8 cellular contexts compared by ENCODE assay signal in the genomic region with DNA sequence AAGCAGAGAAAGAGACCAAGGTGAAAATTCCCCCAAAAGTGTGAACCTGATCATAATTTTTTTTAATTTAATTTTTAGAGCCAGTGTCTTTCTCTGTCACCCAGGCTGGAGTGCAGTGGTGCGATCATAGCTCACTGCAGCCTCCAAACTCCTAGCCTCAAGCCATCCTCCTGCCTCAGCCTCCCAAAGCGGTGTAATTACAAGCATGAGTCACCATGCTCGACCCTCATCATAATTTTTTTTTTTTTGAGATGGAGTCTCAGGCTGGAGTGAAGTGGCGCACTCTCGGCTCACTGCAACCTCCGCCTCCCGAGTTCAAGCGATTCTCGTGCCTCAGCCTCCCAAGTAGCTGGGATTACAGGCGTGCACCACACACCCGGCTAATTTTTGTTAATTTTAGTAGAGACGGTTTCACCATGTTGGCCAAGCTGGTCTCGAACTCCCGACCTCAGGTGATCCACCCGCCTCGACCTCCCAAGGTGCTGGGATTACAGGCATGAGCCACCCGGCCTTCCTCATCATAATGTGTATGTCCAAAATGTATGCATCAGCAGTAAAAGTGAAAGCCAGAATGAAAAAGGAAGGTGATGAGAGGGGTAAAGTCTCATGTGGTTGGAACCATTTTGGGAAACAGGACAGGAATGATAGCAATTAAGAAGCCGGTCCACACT. TPM values are rescaled to one million over a fixed set of nuclear protein-coding genes. Genes with fewer than 3 reads are reported as not detected.
DNase-seq lines count a peak whose midpoint lies in the region; ATAC-seq and TF ChIP-seq lines count a peak whose summit lies in the region.
"Not testable (repeated sequence)": the region's sequence is repeated elsewhere in the genome, so short reads cannot be mapped to it uniquely, and the experiment has no call there.

No MANE protein-coding gene starts in this region.

- not testable (repeated sequence) for H3K27me3 ChIP-seq in SK-N-SH (ENCODE audit: insufficient read depth); effector memory CD4-positive, alpha-beta T cell (replicated peaks; ENCODE audit: control insufficient read depth, insufficient read depth, low read length, poor library complexity, severe bottlenecking); neural cell (ENCODE audit: insufficient read depth, low read depth, low read length)

- H3K9ac ChIP-seq in SK-N-SH (peak overlapping the region; percentile 86), neural cell (ENCODE audit: low read length) (peak overlapping the region; percentile 93)

- not testable (repeated sequence) for H3F3A ChIP-seq in SK-N-SH (replicated peaks; ENCODE audit: insufficient read depth); neural cell (ENCODE audit: insufficient read depth, low read length, poor library complexity, severe bottlenecking)

- POLR2A ChIA-PET in SK-N-SH (lab: Yijun Ruan, JAX) = interaction anchor here (0.6 to 1.7 kb wide), 5 partner anchors 10 to 380 kb away, joined by 3 to 17 read pairs (median 6); a partner anchor contains a TSS

- H3K36me3 Mint-ChIP-seq in HFFc6 (ENCODE audit: low read depth) = not testable (repeated sequence)
- H3K36me3 Mint-ChIP-seq in activated naive CD4-positive, alpha-beta T cell treated with anti-CD3 and anti-CD28 coated beads, Interleukin-2, amount 50 U/mL, for 72 hours = peaks cover 22 to 24% of the 10 kb centered on the region in 2 donors
- H3K36me3 Mint-ChIP-seq in stimulated activated naive CD8-positive, alpha-beta T cell treated with anti-CD3 and anti-CD28 coated beads, Interleukin-15, Interleukin-2, amounts not matched to agents 100 ng/mL and 50 ng/mL, for 24 hours (ENCODE audit: low read depth) = peaks cover 33% of the 10 kb centered on the region

- peaks cover 16 to 29% of the 10 kb centered on the region in 2 experiments for H3K36me3 ChIP-seq in SK-N-SH (replicated peaks in 1 of 2; ENCODE audit: control insufficient read depth in 1 of 2, insufficient read depth in 2 of 2, low read length in 1 of 2)
- H3K36me3 ChIP-seq in effector memory CD4-positive, alpha-beta T cell (ENCODE audit: control insufficient read depth, insufficient read depth, low read length) = peaks cover 14% of the 10 kb centered on the region
- H3K36me3 ChIP-seq in neural cell (ENCODE audit: insufficient read depth, low read length) = not testable (repeated sequence)

- ATAC-seq in activated naive CD4-positive, alpha-beta T cell treated with anti-CD3 and anti-CD28 coated beads, Interleukin-2, amount 50 U/mL, for 72 hours = not testable (repeated sequence)

- H3K27ac ChIP-seq in SK-N-SH (ENCODE audit: low read depth in 2 of 2, low read length in 1 of 2) (peak overlapping the region; percentile 92 to 97), neural cell (ENCODE audit: low read length) (peak overlapping the region; percentile 91)
- H3K27ac ChIP-seq in effector memory CD4-positive, alpha-beta T cell (ENCODE audit: insufficient read depth, low read length, poor library complexity, severe bottlenecking) = peak overlapping the region; percentile 99

- H3K4me2 ChIP-seq in SK-N-SH (peak overlapping the region; percentile 83), neural cell (ENCODE audit: low read length) (peak overlapping the region; percentile 79)

- H3K4me3 ChIP-seq in AG09309 (ENCODE audit: control insufficient read depth, low read depth, low read length) (peak overlapping the region; percentile 75), SK-N-SH (ENCODE audit: low read depth in 2 of 2, low read length in 1 of 2) (peak overlapping the region; percentile 81 to 83), iPS-18c (ENCODE audit: insufficient read depth, low read depth, low read length) (peak overlapping the region; percentile 93), neural cell (ENCODE audit: low read length) (peak overlapping the region; percentile 94)
- peak overlapping the region; percentile 95 for H3K4me3 ChIP-seq in effector memory CD4-positive, alpha-beta T cell (ENCODE audit: insufficient read depth, low read depth, low read length, poor library complexity, severe bottlenecking)

- not testable (repeated sequence) for TF ChIP-seq RAD21 in SK-N-SH (IDR thresholded peaks at IDR 0.05; ENCODE audit: low read length); neural cell (conservative IDR thresholded peaks at IDR 0.05)

- not testable (repeated sequence) for H3K9me3 Mint-ChIP-seq in HFFc6; activated naive CD4-positive, alpha-beta T cell treated with anti-CD3 and anti-CD28 coated beads, Interleukin-2, amount 50 U/mL, for 72 hours; stimulated activated naive CD8-positive, alpha-beta T cell treated with anti-CD3 and anti-CD28 coated beads, Interleukin-15, Interleukin-2, amounts not matched to agents 100 ng/mL and 50 ng/mL, for 24 hours

- H2AFZ ChIP-seq in SK-N-SH (ENCODE audit: low read depth) (peak overlapping the region; percentile 93), neural cell (ENCODE audit: low read depth, low read length) (peak overlapping the region; percentile 93)

- not testable (repeated sequence) for TF ChIP-seq CTCF in AG09309 (IDR thresholded peaks at IDR 0.05; ENCODE audit: control insufficient read depth, insufficient read depth, low read depth, low read length, missing control alignments); HFFc6 (IDR thresholded peaks at IDR 0.05); SK-N-SH (IDR thresholded peaks at IDR 0.05); neural cell (IDR thresholded peaks at IDR 0.05; ENCODE audit: poor library complexity, severe bottlenecking)

- peak overlapping the region; percentile 96 for H3K27ac Mint-ChIP-seq in HFFc6
- peak overlapping the region; percentile 97 to 99 for H3K27ac Mint-ChIP-seq in activated naive CD4-positive, alpha-beta T cell treated with anti-CD3 and anti-CD28 coated beads, Interleukin-2, amount 50 U/mL, for 72 hours
- H3K27ac Mint-ChIP-seq in stimulated activated naive CD8-positive, alpha-beta T cell treated with anti-CD3 and anti-CD28 coated beads, Interleukin-15, Interleukin-2, amounts not matched to agents 100 ng/mL and 50 ng/mL, for 24 hours = peak overlapping the region; percentile 100

- not testable (repeated sequence) for H4K20me1 ChIP-seq in SK-N-SH (ENCODE audit: insufficient read depth); neural cell (ENCODE audit: insufficient read depth)

- H3K4me3 Mint-ChIP-seq in HFFc6 = peak overlapping the region; percentile 98
- peak overlapping the region; percentile 95 for H3K4me3 Mint-ChIP-seq in stimulated activated naive CD8-positive, alpha-beta T cell treated with anti-CD3 and anti-CD28 coated beads, Interleukin-15, Interleukin-2, amounts not matched to agents 100 ng/mL and 50 ng/mL, for 24 hours

- TF ChIP-seq EP300 in SK-N-SH (IDR thresholded peaks at IDR 0.05; ENCODE audit: borderline replicate concordance in 1 of 2, low read depth in 1 of 2, low read length in 1 of 2); neural cell (conservative IDR thresholded peaks at IDR 0.05; ENCODE audit: poor library complexity, severe bottlenecking): not testable (repeated sequence)

- CTCF ChIA-PET in SK-N-SH (lab: Yijun Ruan, JAX) = interaction anchor here (0.7 to 2.2 kb wide), 5 partner anchors 10 to 211 kb away, joined by 3 to 7 read pairs (median 5); a partner anchor contains a TSS

- whole genome bisulfite sequencing in SK-N-SH (ENCODE audit: low lambda C conversion rate) = 76% methylated on average over 18 of the region's 18 CpGs

- H3K79me2 ChIP-seq in SK-N-SH (ENCODE audit: insufficient read depth) = peaks cover 37% of the 10 kb centered on the region
- peaks cover 23% of the 10 kb centered on the region for H3K79me2 ChIP-seq in neural cell (replicated peaks; ENCODE audit: insufficient read depth, low read length)

- not testable (repeated sequence) for H3K9me3 ChIP-seq in SK-N-SH; effector memory CD4-positive, alpha-beta T cell (ENCODE audit: control insufficient read depth, low read length); iPS-18c (ENCODE audit: control insufficient read depth, insufficient read depth, low read length); neural cell (ENCODE audit: low read length)

- H3K4me1 ChIP-seq in SK-N-SH (ENCODE audit: control insufficient read depth in 1 of 2, insufficient read depth in 2 of 2, low read depth in 1 of 2, low read length in 1 of 2); effector memory CD4-positive, alpha-beta T cell (ENCODE audit: control insufficient read depth, insufficient read depth, low read length, poor library complexity, severe bottlenecking): not testable (repeated sequence)

- not testable (repeated sequence) for H3K27me3 Mint-ChIP-seq in HFFc6 (ENCODE audit: insufficient read depth); stimulated activated naive CD8-positive, alpha-beta T cell treated with anti-CD3 and anti-CD28 coated beads, Interleukin-15, Interleukin-2, amounts not matched to agents 100 ng/mL and 50 ng/mL, for 24 hours

- not testable (repeated sequence) for DNase-seq in AG09309 (ENCODE audit: low read depth); HFFc6; SK-N-SH; activated naive CD4-positive, alpha-beta T cell treated with anti-CD3 and anti-CD28 coated beads, Interleukin-2, amount 50 U/mL, for 72 hours (ENCODE audit: low spot score in 2 of 2); effector memory CD4-positive, alpha-beta T cell

- H3K4me1 Mint-ChIP-seq in HFFc6 (ENCODE audit: low read depth) = peaks cover 21% of the 10 kb centered on the region
- H3K4me1 Mint-ChIP-seq in stimulated activated naive CD8-positive, alpha-beta T cell treated with anti-CD3 and anti-CD28 coated beads, Interleukin-15, Interleukin-2, amounts not matched to agents 100 ng/mL and 50 ng/mL, for 24 hours (ENCODE audit: low read depth) = peaks cover 40% of the 10 kb centered on the region

- not testable (repeated sequence) for H3K9me2 ChIP-seq in SK-N-SH; neural cell (ENCODE audit: insufficient read depth, low read length)

RNA-seq across cellular contexts. Expression of a gene that starts 0.6 kb away (rescaled TPM):
- total RNA-seq in HFFc6 (2021; fragmentation: NEBNext Ultra II Directional; extraction: Animal tissue kit (Norgen Biotek cat#: 25700)) = 100 to 1,000 TPM; 181 to 242 (median 217) TPM
- polyA plus RNA-seq in SK-N-SH (2012; rRNA removed) (212 and 251 TPM in 2 replicates), neural cell (357 and 421 TPM in 2 replicates)
- polyA plus RNA-seq in SK-N-SH (2012; cell fraction: cytosol; rRNA removed) = 298 and 384 TPM in 2 replicates
- 69.9 and 146 TPM in 2 replicates for polyA plus RNA-seq in SK-N-SH (2012; cell fraction: nucleus; rRNA removed)
- 100 to 1,000 TPM; 283 to 303 TPM for total RNA-seq in activated naive CD4-positive, alpha-beta T cell treated with anti-CD3 and anti-CD28 coated beads, Interleukin-2, amount 50 U/mL, for 72 hours
- 189 and 218 TPM in 2 replicates for polyA minus RNA-seq in neural cell

RNA-seq across cellular contexts. Expression of a gene that starts 25.7 kb away (rescaled TPM):
- total RNA-seq in HFFc6 (2021; fragmentation: NEBNext Ultra II Directional; extraction: Animal tissue kit (Norgen Biotek cat#: 25700)) = 1 to 10 TPM in 5 of 6 experiments, under 1 TPM in 1; 0.94 to 2.1 (median 1.6) TPM
- polyA plus RNA-seq in SK-N-SH (2012; rRNA removed) (5.3 and 5.5 TPM in 2 replicates), neural cell (4.6 and 6.8 TPM in 2 replicates)
- polyA plus RNA-seq in SK-N-SH (2012; cell fraction: cytosol; rRNA removed) = 8.4 and 10.5 TPM in 2 replicates
- 0.88 and 2.0 TPM in 2 replicates for polyA plus RNA-seq in SK-N-SH (2012; cell fraction: nucleus; rRNA removed)
- total RNA-seq in activated naive CD4-positive, alpha-beta T cell treated with anti-CD3 and anti-CD28 coated beads, Interleukin-2, amount 50 U/mL, for 72 hours = 1 to 10 TPM; 4.6 to 5.7 TPM
- 4.9 and 8.5 TPM in 2 replicates for polyA minus RNA-seq in neural cell

RNA-seq across cellular contexts. Expression of a gene that starts 32.2 kb away (rescaled TPM):
- total RNA-seq in HFFc6 (2021; fragmentation: NEBNext Ultra II Directional; extraction: Animal tissue kit (Norgen Biotek cat#: 25700)) = 1 to 10 TPM; 3.1 to 5.2 (median 4.1) TPM
- polyA plus RNA-seq in SK-N-SH (2012; rRNA removed) (2.2 and 2.8 TPM in 2 replicates), neural cell (not detected in 2 replicates)
- polyA plus RNA-seq in SK-N-SH (2012; cell fraction: cytosol; rRNA removed) = 2.8 TPM in 2 replicates
- 1.7 and 2.8 TPM in 2 replicates for polyA plus RNA-seq in SK-N-SH (2012; cell fraction: nucleus; rRNA removed)
- 1 to 10 TPM; 1.6 to 5.1 TPM for total RNA-seq in activated naive CD4-positive, alpha-beta T cell treated with anti-CD3 and anti-CD28 coated beads, Interleukin-2, amount 50 U/mL, for 72 hours
- polyA minus RNA-seq in neural cell = not detected in 2 replicates
